In the genomic region with DNA sequence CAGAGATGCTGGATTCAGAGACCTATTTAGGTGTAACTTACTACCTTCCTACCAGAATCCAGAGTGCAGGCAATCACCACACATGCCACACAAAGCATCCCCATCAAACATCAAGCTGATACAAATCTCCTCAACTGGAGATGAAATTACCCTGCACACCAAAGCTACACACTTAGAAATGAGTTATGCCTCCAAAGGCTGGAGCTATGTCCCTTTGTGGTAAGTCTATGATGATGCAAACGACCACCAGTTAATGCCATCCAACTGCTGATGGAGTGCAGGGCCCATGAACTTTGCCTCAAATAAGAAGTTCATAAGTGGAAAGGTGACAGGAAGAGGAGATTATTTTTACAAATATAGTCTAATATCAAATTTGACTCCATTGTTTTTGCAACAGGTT, we compare ENCODE assay signal across 17 cellular contexts. TPM values are rescaled to one million over a fixed set of nuclear protein-coding genes. Genes with fewer than 3 reads are reported as not detected.
"Had no signal": no experiment of that assay in that cellular context is flagged by ENCODE, and none has a peak within 500 bp of the region (broad histone marks: within the 10 kb centered on the region; RNA-seq: fewer than 3 reads in every experiment).

No MANE protein-coding gene starts in this region.

- H3K36me3 ChIP-seq: pancreas, thoracic aorta, transverse colon had no signal

- H3K27me3 ChIP-seq: dorsolateral prefrontal cortex, pancreas, stomach, transverse colon had no signal

- H3K4me3 ChIP-seq: dorsolateral prefrontal cortex, pancreas, stomach, thoracic aorta, transverse colon had no signal

- ATAC-seq: naive thymus-derived CD8-positive, alpha-beta T cell; pancreas; sciatic nerve had no signal

- H3K4me1 ChIP-seq: pancreas had no signal

- H3K27ac ChIP-seq: dorsolateral prefrontal cortex, pancreas, stomach, thoracic aorta, transverse colon had no signal

- DNase-seq: cortex of kidney; dorsolateral prefrontal cortex; effector CD8-positive, alpha-beta T cell; foreskin melanocyte; immature natural killer cell; mesendoderm; naive thymus-derived CD8-positive, alpha-beta T cell; pancreas; small intestine; stimulated activated CD4-positive, alpha-beta T cell treated with anti-CD3 and anti-CD28 coated beads, Interleukin-12 subunit alpha, Interleukin-12 subunit beta, amount 100 ng/mL, for 4 hours; stimulated activated naive CD4-positive, alpha-beta T cell; stomach; substantia nigra; transverse colon had no signal

- H3K9me3 ChIP-seq: pancreas, stomach, thoracic aorta, transverse colon had no signal

RNA-seq across cellular contexts. Expression of a gene that starts 38.1 kb away (rescaled TPM):
- total RNA-seq: naive thymus-derived CD8-positive, alpha-beta T cell had no signal
- polyA plus RNA-seq: immature natural killer cell; keratinocyte; naive thymus-derived CD8-positive, alpha-beta T cell had no signal
